ENCODE assay signal across 1 cellular context in genomic region chr4:84499065-84499982, GRCh38.
TF ChIP-seq lines count a peak whose summit lies in the region.

Gene NKX6-1 (minus strand): TSS chr4:84499292. CDS start chr4:84498228, 1,064 bp downstream.

TF ChIP-seq in GM12878, 131 proteins besides CTCF, POLR2A, EP300 and RAD21 (continued from another document):
- TF ChIP-seq KDM1A (IDR thresholded peaks at IDR 0.05; ENCODE audit: borderline replicate concordance), result no peak
- TF ChIP-seq RBBP5 (conservative IDR thresholded peaks at IDR 0.05), result no peak
